In genomic region chr16:31507929-31508705, GRCh38 we compare ENCODE assay signal across 8 cellular contexts. TPM values are rescaled to one million over a fixed set of nuclear protein-coding genes. Genes with fewer than 3 reads are reported as not detected.
DNase-seq lines count a peak whose midpoint lies in the region; ATAC-seq and TF ChIP-seq lines count a peak whose summit lies in the region.

Gene RUSF1, minus strand, starts transcription at chr16:31508391. Its CDS starts 18 bp downstream, at chr16:31508373.

- H3K4me3 Mint-ChIP-seq in T-helper 2 cell treated with Interferon-gamma antibody and Interleukin-4, amounts not matched to agents 5 μg/mL and 100 μg/mL, for 36 hours = peak within 1 kb of the TSS; percentile 93

- peaks cover 13% of the 10 kb centered on the region for H3K36me3 Mint-ChIP-seq in T-helper 2 cell treated with Interferon-gamma antibody and Interleukin-4, amounts not matched to agents 5 μg/mL and 100 μg/mL, for 36 hours (ENCODE audit: low read depth)

- H3K9me3 Mint-ChIP-seq in T-helper 2 cell treated with Interferon-gamma antibody and Interleukin-4, amounts not matched to agents 5 μg/mL and 100 μg/mL, for 36 hours = no peaks in the 10 kb centered on the region

- H3K4me3 ChIP-seq in ascending aorta (peak within 1 kb of the TSS; percentile 95 to 97), aorta (ENCODE audit: low read length in 2 of 2) (peak within 1 kb of the TSS; percentile 54 to 83)

- no peaks in the 10 kb centered on the region for H3K27me3 Mint-ChIP-seq in T-helper 2 cell treated with Interferon-gamma antibody and Interleukin-4, amounts not matched to agents 5 μg/mL and 100 μg/mL, for 36 hours (ENCODE audit: low read depth)

- WGBS in aorta, 2 donors = 0% methylated on average over 61 to 65 of the region's 65 CpGs

- H3K27me3 ChIP-seq in ascending aorta = no peaks in the 10 kb centered on the region
- H3K27me3 ChIP-seq in aorta (ENCODE audit: control insufficient read depth in 1 of 2, insufficient read depth in 2 of 2, low read length in 1 of 2) = no peaks in the 10 kb centered on the region

- H3K27ac ChIP-seq in ascending aorta = peak within 1 kb of the TSS; percentile 96 to 97
- H3K27ac ChIP-seq in aorta (ENCODE audit: low read depth in 1 of 2, low read length in 2 of 2) = peak within 1 kb of the TSS; percentile 66 to 89

- H3K36me3 ChIP-seq in ascending aorta = peaks cover 0 to 11% of the 10 kb centered on the region in 2 donors
- no peaks in the 10 kb centered on the region for H3K36me3 ChIP-seq in aorta (ENCODE audit: control insufficient read depth in 1 of 2, insufficient read depth in 2 of 2, low read length in 1 of 2)

- TF ChIP-seq CTCF in ascending aorta (IDR thresholded peaks at IDR 0.05) = no peak

- peaks cover 5 to 24% of the 10 kb centered on the region in 2 donors for H3K4me1 ChIP-seq in ascending aorta
- H3K4me1 ChIP-seq in aorta (ENCODE audit: control insufficient read depth in 1 of 2, insufficient read depth in 2 of 2, low read length in 2 of 2) = no peaks in the 10 kb centered on the region

- no peaks in the 10 kb centered on the region for H3K9me3 ChIP-seq in ascending aorta
- no peaks in the 10 kb centered on the region for H3K9me3 ChIP-seq in aorta (ENCODE audit: control insufficient read depth, low read length)

- ATAC-seq in GM18498 (IDR thresholded peaks at IDR 0.05; ENCODE audit: unreplicated experiment) (peak; percentile 91), HG02840 (IDR thresholded peaks at IDR 0.05; ENCODE audit: low FRiP score, unreplicated experiment) (peak; percentile 83), aorta (ENCODE audit: low FRiP score) (peak; percentile 96)

- intact Hi-C loops in ascending aorta (cut with DNase I) = loop anchor here (1.0 to 10.0 kb wide), 5 partner anchors 36 to 367 kb away; partner anchors contain the start of genes ARMC5, FUS, TGFB1I1 and ZNF267
- intact Hi-C loops in aorta (cut with DNase I) = no loop called here

- H3K27ac Mint-ChIP-seq in T-helper 2 cell treated with Interferon-gamma antibody and Interleukin-4, amounts not matched to agents 5 μg/mL and 100 μg/mL, for 36 hours = peak within 1 kb of the TSS; percentile 90

- DNase-seq in NCI-H146 treated with DMSO at 0.1 percent for 48 hours (lab: John Stamatoyannopoulos, UW; ENCODE audit: unreplicated experiment) (peak; percentile 72), ascending aorta (ENCODE audit: low spot score in 2 of 2) (peak; percentile 67 to 96), hepatic stellate cell (ENCODE audit: low spot score) (peak; percentile 86), renal cortical epithelial cell (ENCODE audit: low read depth) (peak; percentile 61), aorta (peak; percentile 96 to 97)
- peak; percentile 87 for DNase-seq in T-helper 2 cell treated with Interferon-gamma antibody and Interleukin-4, amounts not matched to agents 5 μg/mL and 100 μg/mL, for 36 hours (ENCODE audit: low spot score)

- peaks cover 38% of the 10 kb centered on the region for H3K4me1 Mint-ChIP-seq in T-helper 2 cell treated with Interferon-gamma antibody and Interleukin-4, amounts not matched to agents 5 μg/mL and 100 μg/mL, for 36 hours (ENCODE audit: low read depth)

RNA-seq across cellular contexts. Expression of gene RUSF1, which starts in this region (rescaled TPM):
- total RNA-seq in ascending aorta (80.9 TPM), renal cortical epithelial cell (39.8 and 62.3 TPM in 2 replicates), aorta (10 to 100 TPM; 50.6 to 62.4 TPM)
- polyA plus RNA-seq in aorta = 10 to 100 TPM; 15.3 to 71.7 TPM

Comparison
In these comparisons a context has a peak if more than half of its experiments do, and no peak if none do; other contexts are left out.
1. Peak in every context shown above with its lines: DNase-seq, ATAC-seq, H3K4me3 ChIP-seq and H3K27ac ChIP-seq.